In the genomic region with DNA sequence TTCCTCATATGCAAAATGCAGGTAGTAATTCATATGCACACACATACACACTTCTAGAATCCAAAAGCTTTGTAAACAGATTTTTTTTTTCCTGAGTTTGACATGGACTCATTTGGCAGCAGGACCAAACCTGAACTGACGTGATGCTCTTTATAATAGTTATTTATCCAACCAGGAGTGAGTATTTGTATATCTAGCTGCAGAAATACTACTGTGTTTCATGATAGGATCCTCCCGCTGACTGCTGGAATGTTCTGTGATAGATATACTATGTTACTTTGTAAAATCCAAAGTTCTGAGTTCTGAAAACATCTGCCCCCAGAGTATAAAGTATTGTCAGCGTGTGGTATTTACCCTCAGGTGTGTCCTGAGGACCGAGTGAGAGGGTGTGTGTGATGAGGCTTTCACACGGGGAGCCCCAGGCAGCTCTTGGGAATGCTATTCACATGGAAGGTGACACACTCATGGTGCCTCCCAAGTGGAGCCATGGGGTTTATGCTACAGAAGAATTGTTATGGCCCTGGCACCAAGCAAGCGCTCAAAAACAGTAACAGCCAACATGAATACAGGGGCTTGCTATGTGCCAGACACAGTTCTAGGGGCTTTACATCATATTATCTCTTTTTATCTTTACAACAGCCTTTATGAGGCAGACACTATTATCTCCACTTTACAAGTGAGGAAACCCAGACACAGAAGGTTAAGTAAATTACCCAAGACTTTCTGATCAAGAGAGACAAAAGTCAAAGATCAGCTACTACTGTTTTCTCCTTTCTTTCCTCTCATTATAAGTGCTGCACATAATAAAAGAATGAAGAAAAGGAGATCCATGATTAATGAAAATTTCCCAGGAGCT, we compare ENCODE assay signal across 17 cellular contexts. TPM values are rescaled to one million over a fixed set of nuclear protein-coding genes. Genes with fewer than 3 reads are reported as not detected.
DNase-seq lines count a peak whose midpoint lies in the region; ATAC-seq and TF ChIP-seq lines count a peak whose summit lies in the region.
"Had no signal": no experiment of that assay in that cellular context is flagged by ENCODE, and none has a peak within 500 bp of the region (broad histone marks: within the 10 kb centered on the region; RNA-seq: fewer than 3 reads in every experiment).

No MANE protein-coding gene starts in this region.

- no peaks in the 10 kb centered on the region for H3K27me3 Mint-ChIP-seq in T-helper 2 cell treated with Interferon-gamma antibody and Interleukin-4, amounts not matched to agents 5 μg/mL and 100 μg/mL, for 36 hours (ENCODE audit: low read depth)
- H3K27me3 Mint-ChIP-seq in type B pancreatic cell: no peaks in the 10 kb centered on the region

- peaks cover 19% of the 10 kb centered on the region for H3K9me3 Mint-ChIP-seq in T-helper 2 cell treated with Interferon-gamma antibody and Interleukin-4, amounts not matched to agents 5 μg/mL and 100 μg/mL, for 36 hours
- H3K9me3 Mint-ChIP-seq in type B pancreatic cell: peaks cover 14% of the 10 kb centered on the region

- peaks cover 27% of the 10 kb centered on the region for H3K4me1 ChIP-seq in Panc1 (ENCODE audit: control insufficient read depth, insufficient read depth, low read length)
- peaks cover 17% of the 10 kb centered on the region for H3K4me1 ChIP-seq in ovary (ENCODE audit: insufficient read depth)

- H3K9me3 ChIP-seq in Panc1 (ENCODE audit: control insufficient read depth, insufficient read depth, low read depth, low read length) (peaks cover 4% of the 10 kb centered on the region; the same call in 1 of the 2 replicates), ovary (no peaks in the 10 kb centered on the region)
- H3K9me3 ChIP-seq: thyroid gland had no signal

- intact Hi-C loops in Panc1 (cut with micrococcal nuclease; ENCODE audit: unreplicated experiment): no loop called here
- intact Hi-C loops in ovary (cut with DNase I): no loop called here

- CTCF ChIA-PET in Panc1 (lab: Charles Lee): interaction anchor here (0.5 to 0.6 kb wide), 2 partner anchors 17 to 137 kb away, joined by 3 to 5 read pairs; no protein-coding TSS in a partner anchor

- peaks cover 34% of the 10 kb centered on the region for H3K4me1 Mint-ChIP-seq in T-helper 2 cell treated with Interferon-gamma antibody and Interleukin-4, amounts not matched to agents 5 μg/mL and 100 μg/mL, for 36 hours (ENCODE audit: low read depth)
- peaks cover 27% of the 10 kb centered on the region for H3K4me1 Mint-ChIP-seq in type B pancreatic cell (ENCODE audit: unreplicated experiment)
- H3K4me1 Mint-ChIP-seq: T-helper 17 cell had no signal

- TF ChIP-seq CTCF in Panc1 (IDR thresholded peaks at IDR 0.05) (no peak), type B pancreatic cell (conservative IDR thresholded peaks at IDR 0.05) (no peak), ovary (IDR thresholded peaks at IDR 0.05) (no peak)

- ATAC-seq in Panc1 (no peak), esophagus mucosa (peak; percentile 12), HG03565 (IDR thresholded peaks at IDR 0.05; ENCODE audit: unreplicated experiment) (no peak)
- ATAC-seq: T-helper 17 cell had no signal

- peak overlapping the region; percentile 81 for H3K27ac ChIP-seq in Panc1 (ENCODE audit: low read length)
- peak overlapping the region in 1 of 2 donors; percentile 56 for H3K27ac ChIP-seq in ovary
- H3K27ac ChIP-seq: thyroid gland had no signal

- DNase-seq in T-helper 2 cell treated with Interferon-gamma antibody and Interleukin-4, amounts not matched to agents 5 μg/mL and 100 μg/mL, for 36 hours (ENCODE audit: low spot score): no peak
- DNase-seq in T-helper 2 cell (no peak), Panc1 (ENCODE audit: low read depth, low spot score) (no peak), type B pancreatic cell (ENCODE audit: extremely low spot score, unreplicated experiment) (no peak), ovary (no peak), amniotic stem cell (lab: John Stamatoyannopoulos, UW) (no peak)
- DNase-seq: activated CD4-positive, alpha-beta T cell treated with anti-CD3 and anti-CD28 coated beads, Interleukin-2, amount 50 U/mL, for 4 hours; activated gamma-delta T cell treated with Interleukin-2 at 50 U/mL for 16 hours; cerebellar nuclear complex; DMS 273 treated with DMSO at 0.1 percent for 48 hours; posterior cingulate gyrus; stimulated activated CD4-positive, alpha-beta T cell treated with anti-CD3 and anti-CD28 coated beads, Interleukin-15, amount 100 ng/mL, for 24 hours; T-helper 17 cell; thyroid gland had no signal

- H3K36me3 ChIP-seq in Panc1 (ENCODE audit: control insufficient read depth, insufficient read depth, low read length) (no peaks in the 10 kb centered on the region), ovary (no peaks in the 10 kb centered on the region)
- H3K36me3 ChIP-seq: thyroid gland had no signal

- no TSS peak for BruUV-seq in Panc1 (replicated peaks; lab: Mats Ljungman, UMichigan)

- in situ Hi-C loops in Panc1 (cut with HindIII; ENCODE audit: low pct_unique_long_range_greater_than_20kb, low sequenced_read_pairs): no loop called here

- 31 to 35% (median 34%) methylated on average over 6 of the region's 6 CpGs for WGBS in ovary, 3 donors

- no peaks in the 10 kb centered on the region for H3K27me3 ChIP-seq in Panc1 (ENCODE audit: control insufficient read depth, insufficient read depth, low read length)
- no peaks in the 10 kb centered on the region for H3K27me3 ChIP-seq in ovary
- H3K27me3 ChIP-seq: thyroid gland had no signal

- H3K4me3 Mint-ChIP-seq in T-helper 2 cell treated with Interferon-gamma antibody and Interleukin-4, amounts not matched to agents 5 μg/mL and 100 μg/mL, for 36 hours: peak overlapping the region; percentile 42
- H3K4me3 Mint-ChIP-seq in type B pancreatic cell: peak overlapping the region; percentile 3
- H3K4me3 Mint-ChIP-seq: memory B cell, T-helper 17 cell had no signal

- H3K27ac Mint-ChIP-seq in T-helper 2 cell treated with Interferon-gamma antibody and Interleukin-4, amounts not matched to agents 5 μg/mL and 100 μg/mL, for 36 hours: peak overlapping the region; percentile 24
- peak overlapping the region; percentile 17 for H3K27ac Mint-ChIP-seq in type B pancreatic cell
- H3K27ac Mint-ChIP-seq: memory B cell, T-helper 17 cell had no signal

- no peak for TF ChIP-seq EP300 in ovary (IDR thresholded peaks at IDR 0.05)

- TF ChIP-seq POLR2A in ovary (IDR thresholded peaks at IDR 0.05): no peak

- H3K4me3 ChIP-seq in Panc1 (ENCODE audit: low read depth in 2 of 2, low read length in 2 of 2): no peak overlapping the region
- H3K4me3 ChIP-seq in ovary: no peak overlapping the region
- H3K4me3 ChIP-seq: thyroid gland had no signal

- POLR2A ChIA-PET in Panc1 (lab: Charles Lee): interaction anchor here (0.7 to 1.2 kb wide), 3 partner anchors 8 to 44 kb away, joined by 3 to 6 read pairs (median 3); a partner anchor contains a TSS

- peaks cover 10% of the 10 kb centered on the region for H3K36me3 Mint-ChIP-seq in T-helper 2 cell treated with Interferon-gamma antibody and Interleukin-4, amounts not matched to agents 5 μg/mL and 100 μg/mL, for 36 hours (ENCODE audit: low read depth)
- H3K36me3 Mint-ChIP-seq in type B pancreatic cell: peaks cover 4% of the 10 kb centered on the region

RNA-seq across cellular contexts. Expression of a gene that starts 16.7 kb away (rescaled TPM):
- total RNA-seq in Panc1 (2021; ENCODE audit: unreplicated experiment) (0.90 TPM), esophagus mucosa (not detected), type B pancreatic cell (ENCODE audit: low replicate concordance) (not detected in 2 replicates), ovary (under 1 TPM in 6 of 7 donors, not detected in 1; 0.11 to 0.91 (median 0.36) TPM)
- polyA plus RNA-seq in Panc1 (2012; ENCODE audit: insufficient read length): 0.48 TPM
- polyA plus RNA-seq in ovary: under 1 TPM; 0.10 to 0.55 TPM
- total RNA-seq: T-helper 17 cell, thyroid gland had no signal

RNA-seq across cellular contexts. Expression of a gene that starts 44.7 kb away (rescaled TPM):
- 228 TPM for total RNA-seq in Panc1 (2021; ENCODE audit: unreplicated experiment)
- polyA plus RNA-seq in Panc1 (2012; ENCODE audit: insufficient read length): 140 TPM
- total RNA-seq in esophagus mucosa: 232 TPM
- total RNA-seq in type B pancreatic cell (ENCODE audit: low replicate concordance): 132 and 147 TPM in 2 replicates
- total RNA-seq in ovary: 100 to 1,000 TPM; 184 to 369 (median 254) TPM
- polyA plus RNA-seq in ovary: 100 to 1,000 TPM; 164 to 339 TPM
